In the genomic region with DNA sequence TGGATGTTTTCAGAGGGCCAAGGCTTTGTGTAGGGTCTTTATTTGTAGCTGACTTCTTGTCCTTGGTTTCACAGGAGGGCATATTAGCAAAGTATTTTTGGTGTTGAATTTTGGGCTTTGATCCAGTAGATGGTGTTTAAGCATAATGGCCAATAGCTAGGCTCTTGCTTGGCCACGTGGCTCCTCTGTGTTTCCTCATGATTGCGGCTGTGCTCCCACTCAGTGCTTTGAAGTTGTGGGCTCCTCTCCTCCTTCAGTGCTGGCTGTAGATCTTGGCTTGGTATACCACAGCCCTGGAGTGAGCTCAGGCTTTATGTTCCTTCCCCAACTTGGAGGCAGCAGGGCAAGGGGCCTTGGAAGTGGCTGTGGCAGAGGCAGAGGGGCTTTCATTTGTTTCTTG, we compare ENCODE assay signal across 20 cellular contexts.
A peak's percentile ranks its signal among the peaks of the same experiment; 100 is the strongest.
DNase-seq lines count a peak whose midpoint lies in the region; ATAC-seq, FAIRE-seq and TF ChIP-seq lines count a peak whose summit lies in the region.
"Had no signal": no experiment of that assay in that cellular context is flagged by ENCODE, and none has a peak within 500 bp of the region (broad histone marks: within the 10 kb centered on the region; RNA-seq: fewer than 3 reads in every experiment).

No MANE protein-coding gene starts in this region.

- no peaks in the 10 kb centered on the region for H3K9me3 ChIP-seq in HepG2 (ENCODE audit: low read length)
- no peaks in the 10 kb centered on the region for H3K9me3 ChIP-seq in right lobe of liver
- H3K9me3 ChIP-seq in neuronal stem cell (replicated peaks in 1 of 2; ENCODE audit: control insufficient read depth in 2 of 2, insufficient read depth in 1 of 2, low read depth in 1 of 2, low read length in 2 of 2): no peaks in the 10 kb centered on the region
- H3K9me3 ChIP-seq: A549 had no signal

- CTCF ChIA-PET in HepG2 (lab: Yijun Ruan, JAX; ENCODE audit: low intra/inter-chr PET ratio, low total read pairs): no interaction called here

- H2AFZ ChIP-seq in HepG2 (ENCODE audit: low read length): no peak overlapping the region
- H2AFZ ChIP-seq in neuronal stem cell (ENCODE audit: low read length): peak overlapping the region; percentile 73
- H2AFZ ChIP-seq: GM23248 had no signal

- no peaks in the 10 kb centered on the region for H3K27me3 ChIP-seq in HepG2 (ENCODE audit: control insufficient read depth in 1 of 2, insufficient read depth in 2 of 2, low read length in 2 of 2)
- no peaks in the 10 kb centered on the region for H3K27me3 ChIP-seq in right lobe of liver
- no peaks in the 10 kb centered on the region for H3K27me3 ChIP-seq in neuronal stem cell (ENCODE audit: control insufficient read depth in 3 of 3, insufficient read depth in 3 of 3, low read depth in 1 of 3, low read length in 3 of 3)

- in situ Hi-C loops in HepG2 (cut with HindIII; ENCODE audit: extremely low pct_ligation_motif_present, low pct_unique_long_range_greater_than_20kb): no loop called here

- no TSS peak for BruUV-seq in HepG2 (replicated peaks; lab: Mats Ljungman, UMichigan)

- no peaks in the 10 kb centered on the region for H3K9me3 Mint-ChIP-seq in nephron progenitor cell

- no peak overlapping the region for H3K18ac ChIP-seq in neuronal stem cell (ENCODE audit: low read length)

- no peak overlapping the region for H2BK15ac ChIP-seq in neuronal stem cell (ENCODE audit: low read length)

- H2BK120ac ChIP-seq in neuronal stem cell (ENCODE audit: low read depth, low read length): no peak overlapping the region

- H2AK5ac ChIP-seq in neuronal stem cell (ENCODE audit: low read depth, low read length): no peak overlapping the region

- no peak overlapping the region for H4K8ac ChIP-seq in neuronal stem cell (ENCODE audit: low read depth, low read length)

- H3K4me1 ChIP-seq in HepG2 (ENCODE audit: insufficient read depth, low read length): peaks cover 34% of the 10 kb centered on the region
- no peaks in the 10 kb centered on the region for H3K4me1 ChIP-seq in right lobe of liver
- peaks cover 14 to 18% of the 10 kb centered on the region in 2 donors for H3K4me1 ChIP-seq in neuronal stem cell (ENCODE audit: control insufficient read depth in 2 of 2, insufficient read depth in 1 of 2, low read depth in 1 of 2, low read length in 2 of 2)
- H3K4me1 ChIP-seq: A549 had no signal

- WGBS in HepG2 (ENCODE audit: low lambda C conversion rate): 11% methylated on average over 2 of the region's 2 CpGs
- 61% methylated on average over 2 of the region's 2 CpGs for WGBS in right lobe of liver (ENCODE audit: insufficient coverage, low coverage, low lambda C conversion rate, missing lambda C conversion rate)
- no CpG with 5 or more reads among the region's 2 CpGs for WGBS in neuronal stem cell (ENCODE audit: extremely low coverage in 2 of 2, insufficient read length in 2 of 2, insufficient replicate concordance in 1 of 2), 2 donors

- intact Hi-C loops in HepG2 (cut with micrococcal nuclease; ENCODE audit: unreplicated experiment): loop anchor here (5.0 kb wide), 2 partner anchors 37 to 48 kb away; no protein-coding TSS in a partner anchor
- intact Hi-C loops in right lobe of liver (cut with DNase I): no loop called here

- H3K4me3 ChIP-seq in HepG2 (replicated peaks in 1 of 3; ENCODE audit: insufficient read depth in 1 of 3, low read depth in 2 of 3, low read length in 3 of 3) (no peak overlapping the region), right lobe of liver (no peak overlapping the region), neuronal stem cell (ENCODE audit: low read length in 2 of 2) (no peak overlapping the region)
- H3K4me3 ChIP-seq: A549, GM23248 had no signal

- H2BK5ac ChIP-seq in neuronal stem cell (ENCODE audit: low read length): no peak overlapping the region

- peak overlapping the region; percentile 23 for H3K27ac Mint-ChIP-seq in nephron progenitor cell
- H3K27ac Mint-ChIP-seq: CD4-positive, alpha-beta memory T cell; H9 had no signal

- H3K4me2 ChIP-seq in HepG2 (ENCODE audit: low read depth, low read length): 0 out of 2 replicates have a peak overlapping the region, but pooled peaks have one; percentile 42
- no peak overlapping the region for H3K4me2 ChIP-seq in neuronal stem cell (ENCODE audit: insufficient read depth, low read length, poor library complexity, severe bottlenecking)
- H3K4me2 ChIP-seq: A549 had no signal

- H3K27ac ChIP-seq in HepG2 (ENCODE audit: extremely low read length, insufficient read depth, low read length): no peak overlapping the region
- no peak overlapping the region for H3K27ac ChIP-seq in right lobe of liver
- H3K27ac ChIP-seq in neuronal stem cell (replicated peaks; ENCODE audit: low read length): no peak overlapping the region
- H3K27ac ChIP-seq: A549, GM23248 had no signal

- ATAC-seq in HepG2 (no peak), right lobe of liver (no peak)
- ATAC-seq: A549, HCT116 had no signal

- no peak for DNase-seq in HepG2 (ENCODE audit: low spot score)
- no peak for DNase-seq in right lobe of liver
- no peak for DNase-seq in nephron progenitor cell
- no peak for DNase-seq in neuronal stem cell (ENCODE audit: low spot score)
- DNase-seq in HUDEP-2 (lab: John Stamatoyannopoulos, UW; ENCODE audit: unreplicated experiment in 76 of 76): no peak
- no peak for DNase-seq in foreskin melanocyte
- DNase-seq in middle frontal gyrus (ENCODE audit: extremely low spot score, low spot score): no peak
- DNase-seq: 8988T; C1 segment of cervical spinal cord; Calu3; CD4-positive, alpha-beta memory T cell; COR-L47; DMS53; DMS79 treated with DMSO at 0.1 percent for 48 hours; GF-D8; GM23248; H9 had no signal

- H3K79me2 ChIP-seq in HepG2 (ENCODE audit: insufficient read depth, low read length): peaks cover 2% of the 10 kb centered on the region

- TF ChIP-seq CTCF in HepG2 (CRISPR knock-in tag; IDR thresholded peaks at IDR 0.05) (no peak), right lobe of liver (IDR thresholded peaks at IDR 0.05) (no peak), nephron progenitor cell (IDR thresholded peaks at IDR 0.05) (no peak)

- no peak overlapping the region for H2BK12ac ChIP-seq in neuronal stem cell (ENCODE audit: low read length)

- TF ChIP-seq POLR2A in HepG2 (IDR thresholded peaks at IDR 0.05; ENCODE audit: insufficient read depth in 1 of 2, low read depth in 2 of 2, low read length in 2 of 2) (no peak), right lobe of liver (IDR thresholded peaks at IDR 0.05) (no peak)

- H3K36me3 ChIP-seq in HepG2 (replicated peaks in 1 of 2; ENCODE audit: control insufficient read depth in 1 of 2, insufficient read depth in 2 of 2, low read length in 2 of 2) (no peaks in the 10 kb centered on the region), right lobe of liver (no peaks in the 10 kb centered on the region), neuronal stem cell (replicated peaks in 1 of 2; ENCODE audit: control insufficient read depth in 2 of 2, insufficient read depth in 2 of 2, low read length in 2 of 2) (no peaks in the 10 kb centered on the region)

- no peak overlapping the region for H3K23ac ChIP-seq in neuronal stem cell (ENCODE audit: low read depth, low read length, poor library complexity)

- no peak overlapping the region for H4K91ac ChIP-seq in neuronal stem cell (ENCODE audit: low read depth, low read length, poor library complexity)

- H3K36me3 Mint-ChIP-seq in nephron progenitor cell (ENCODE audit: low read depth): no peaks in the 10 kb centered on the region
- H3K36me3 Mint-ChIP-seq: CD4-positive, alpha-beta memory T cell had no signal

- no peaks in the 10 kb centered on the region for H3K27me3 Mint-ChIP-seq in nephron progenitor cell (ENCODE audit: low read depth, poor library complexity)

- no peaks in the 10 kb centered on the region for H3K79me1 ChIP-seq in neuronal stem cell (ENCODE audit: low read depth, low read length)

- no peak for TF ChIP-seq EP300 in HepG2 (IDR thresholded peaks at IDR 0.05; ENCODE audit: low read depth in 2 of 2, low read length in 2 of 2)
- no peak for TF ChIP-seq EP300 in HepG2 (CRISPR knock-in tag; IDR thresholded peaks at IDR 0.05; ENCODE audit: borderline replicate concordance)

- POLR2A ChIA-PET in HepG2 (lab: Yijun Ruan, JAX): no interaction called here

- no peak overlapping the region for H3K4me3 Mint-ChIP-seq in nephron progenitor cell
- H3K4me3 Mint-ChIP-seq: CD4-positive, alpha-beta memory T cell; H9 had no signal

- FAIRE-seq in HepG2 (lab: Jason Lieb, UNC): no peak
- FAIRE-seq: A549, GM12892 had no signal

- H3K9ac ChIP-seq in HepG2 (ENCODE audit: insufficient read depth, low read depth, low read length): no peak overlapping the region
- H3K9ac ChIP-seq in neuronal stem cell (ENCODE audit: low read depth, low read length, poor library complexity): no peak overlapping the region
- H3K9ac ChIP-seq: GM23248 had no signal

- no peak for TF ChIP-seq RAD21 in HepG2 (CRISPR knock-in tag; IDR thresholded peaks at IDR 0.05)

- no peak overlapping the region for H3K14ac ChIP-seq in neuronal stem cell (ENCODE audit: low read length)

- H4K20me1 ChIP-seq in HepG2 (ENCODE audit: insufficient read depth, low read length): no peaks in the 10 kb centered on the region

- peaks cover 23% of the 10 kb centered on the region for H3K4me1 Mint-ChIP-seq in nephron progenitor cell
- H3K4me1 Mint-ChIP-seq: CD4-positive, alpha-beta memory T cell had no signal

- no peak overlapping the region for H3K4ac ChIP-seq in neuronal stem cell (ENCODE audit: low read length)

TF ChIP-seq in HepG2, 621 proteins besides CTCF, POLR2A, EP300 and RAD21 (continues in another document):
- TF ChIP-seq PPARG (CRISPR knock-in tag; conservative IDR thresholded peaks at IDR 0.05) (no peak), ZFP37 (CRISPR knock-in tag; IDR thresholded peaks at IDR 0.05; ENCODE audit: borderline replicate concordance) (no peak), ZNF331 (CRISPR knock-in tag; IDR thresholded peaks at IDR 0.05) (no peak), KDM3A (CRISPR knock-in tag; IDR thresholded peaks at IDR 0.05; ENCODE audit: low read depth) (no peak), ZNF30 (CRISPR knock-in tag; IDR thresholded peaks at IDR 0.05) (no peak), ZNF260 (CRISPR knock-in tag; IDR thresholded peaks at IDR 0.05; ENCODE audit: borderline replicate concordance, low read depth) (no peak), FOXK1 (CRISPR knock-in tag; IDR thresholded peaks at IDR 0.05; ENCODE audit: borderline replicate concordance, low read depth) (no peak)
- TF ChIP-seq, protein P1, sequence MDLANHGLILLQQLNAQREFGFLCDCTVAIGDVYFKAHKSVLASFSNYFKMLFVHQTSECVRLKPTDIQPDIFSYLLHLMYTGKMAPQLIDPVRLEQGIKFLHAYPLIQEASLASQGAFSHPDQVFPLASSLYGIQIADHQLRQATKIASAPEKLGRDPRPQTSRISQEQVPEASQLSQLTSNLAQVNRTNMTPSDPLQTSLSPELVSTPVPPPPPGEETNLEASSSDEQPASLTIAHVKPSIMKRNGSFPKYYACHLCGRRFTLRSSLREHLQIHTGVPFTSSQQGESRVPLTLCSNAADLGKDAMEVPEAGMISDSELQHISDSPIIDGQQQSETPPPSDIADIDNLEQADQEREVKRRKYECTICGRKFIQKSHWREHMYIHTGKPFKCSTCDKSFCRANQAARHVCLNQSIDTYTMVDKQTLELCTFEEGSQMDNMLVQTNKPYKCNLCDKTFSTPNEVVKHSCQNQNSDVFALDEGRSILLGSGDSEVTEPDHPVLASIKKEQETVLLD (CRISPR knock-in tag; IDR thresholded peaks at IDR 0.05; ENCODE audit: low read depth): no peak
